In genomic region chr16:87436225-87437172, GRCh38 we compare ENCODE assay signal across 10 cellular contexts. TPM values are rescaled to one million over a fixed set of nuclear protein-coding genes. Genes with fewer than 3 reads are reported as not detected.
DNase-seq lines count a peak whose midpoint lies in the region; ATAC-seq, FAIRE-seq and TF ChIP-seq lines count a peak whose summit lies in the region.
"Had no signal": no experiment of that assay in that cellular context is flagged by ENCODE, and none has a peak within 500 bp of the region (broad histone marks: within the 10 kb centered on the region; RNA-seq: fewer than 3 reads in every experiment).

No MANE protein-coding gene starts in this region.

- FAIRE-seq in D721Med (lab: Jason Lieb, UNC) = no peak

- no peak for TF ChIP-seq POLR2A in esophagus muscularis mucosa (IDR thresholded peaks at IDR 0.05; ENCODE audit: low read depth)
- TF ChIP-seq POLR2A in ovary (IDR thresholded peaks at IDR 0.05) = peak; percentile 22

- TF ChIP-seq EP300 in esophagus muscularis mucosa (IDR thresholded peaks at IDR 0.05) (no peak), ovary (IDR thresholded peaks at IDR 0.05) (no peak)

- no peaks in the 10 kb centered on the region for H3K36me3 ChIP-seq in ACC112 (ENCODE audit: insufficient read depth, low read length)
- H3K36me3 ChIP-seq in RWPE2 (ENCODE audit: low read depth) = peaks cover 3% of the 10 kb centered on the region; the same call in 1 of the 2 replicates
- H3K36me3 ChIP-seq in esophagus muscularis mucosa = peaks cover 0 to 14% (median 13%) of the 10 kb centered on the region in 4 donors
- no peaks in the 10 kb centered on the region for H3K36me3 ChIP-seq in ovary
- H3K36me3 ChIP-seq in HAP-1 (replicated peaks) = no peaks in the 10 kb centered on the region

- peaks cover 28% of the 10 kb centered on the region for H3K4me1 ChIP-seq in ACC112 (ENCODE audit: control insufficient read depth, insufficient read depth, low read length, unreplicated experiment)
- peaks cover 21% of the 10 kb centered on the region for H3K4me1 ChIP-seq in RWPE2 (ENCODE audit: insufficient read depth, poor library complexity, severe bottlenecking)
- peaks cover 23 to 43% (median 34%) of the 10 kb centered on the region in 4 donors for H3K4me1 ChIP-seq in esophagus muscularis mucosa
- H3K4me1 ChIP-seq in ovary (ENCODE audit: insufficient read depth) = peaks cover 8% of the 10 kb centered on the region
- no peaks in the 10 kb centered on the region for H3K4me1 ChIP-seq in HAP-1

- no peak overlapping the region for H2AFZ ChIP-seq in ACC112 (ENCODE audit: low read length, unreplicated experiment)

- H3K27me3 ChIP-seq in ACC112 (ENCODE audit: insufficient read depth, low read length) (no peaks in the 10 kb centered on the region), RWPE2 (ENCODE audit: insufficient read depth, poor library complexity, severe bottlenecking) (no peaks in the 10 kb centered on the region), esophagus muscularis mucosa (no peaks in the 10 kb centered on the region), ovary (no peaks in the 10 kb centered on the region), HAP-1 (ENCODE audit: low read depth) (no peaks in the 10 kb centered on the region)

- H3K4me3 ChIP-seq in ACC112 (ENCODE audit: low read depth, low read length) (peak overlapping the region; percentile 50), RWPE2 (ENCODE audit: severe bottlenecking) (no peak overlapping the region), esophagus muscularis mucosa (peak overlapping the region in 3 of 4 donors; percentile 19 to 27 (median 19)), ovary (no peak overlapping the region), HAP-1 (no peak overlapping the region)

- 66% methylated on average over 29 of the region's 29 CpGs for WGBS in esophagus muscularis mucosa
- 23 to 34% (median 28%) methylated on average over 29 of the region's 29 CpGs for WGBS in ovary, 3 donors

- peaks cover 24% of the 10 kb centered on the region for H3K79me2 ChIP-seq in ACC112 (ENCODE audit: control insufficient read depth, insufficient read depth, low read length, unreplicated experiment)

- in situ Hi-C loops in HAP-1 (cut with MboI; ENCODE audit: low sequenced_read_pairs) = no loop called here

- H3K9me3 ChIP-seq in RWPE2 (ENCODE audit: severe bottlenecking) = no peaks in the 10 kb centered on the region
- no peaks in the 10 kb centered on the region for H3K9me3 ChIP-seq in esophagus muscularis mucosa
- no peaks in the 10 kb centered on the region for H3K9me3 ChIP-seq in ovary
- no peaks in the 10 kb centered on the region for H3K9me3 ChIP-seq in HAP-1

- intact Hi-C loops in esophagus muscularis mucosa (cut with DNase I) = no loop called here
- intact Hi-C loops in ovary (cut with DNase I) = loop anchor here in 1 of 4 donors (10.0 kb wide), 1 partner anchor 58 kb away; the partner anchor contains the start of gene ZCCHC14

- DNase-seq in RWPE2 (ENCODE audit: low spot score) (no peak), esophagus muscularis mucosa (ENCODE audit: extremely low spot score) (no peak), ovary (peak; percentile 57 to 79 (median 63)), D721Med (ENCODE audit: insufficient read length, low spot score) (no peak), HAP-1 (ENCODE audit: low spot score in 2 of 2) (no peak)
- DNase-seq: DND-41, NCI-H2029 treated with DMSO at 0.1 percent for 48 hours had no signal

- peak; percentile 35 for ATAC-seq in RWPE2 (ENCODE audit: low read depth)
- no peak for ATAC-seq in GM21381 (IDR thresholded peaks at IDR 0.05; ENCODE audit: unreplicated experiment)
- no peak for ATAC-seq in GM19452 (IDR thresholded peaks at IDR 0.05; ENCODE audit: unreplicated experiment)

- H3K27ac ChIP-seq in ACC112 (ENCODE audit: low read depth, low read length) = peak overlapping the region; percentile 73
- peak overlapping the region; percentile 65 for H3K27ac ChIP-seq in RWPE2 (ENCODE audit: poor library complexity, severe bottlenecking)
- H3K27ac ChIP-seq in esophagus muscularis mucosa (replicated peaks in 1 of 4) = peak overlapping the region; percentile 54 to 74 (median 60)
- H3K27ac ChIP-seq in ovary = peak overlapping the region; percentile 14 to 39

- no peak for TF ChIP-seq CTCF in RWPE2 (IDR thresholded peaks at IDR 0.05; ENCODE audit: poor library complexity, severe bottlenecking)
- TF ChIP-seq CTCF in esophagus muscularis mucosa (IDR thresholded peaks at IDR 0.05) = no peak
- no peak for TF ChIP-seq CTCF in ovary (IDR thresholded peaks at IDR 0.05)
- TF ChIP-seq CTCF in D721Med (IDR thresholded peaks at IDR 0.05; ENCODE audit: insufficient read depth, missing control alignments) = no peak

RNA-seq across cellular contexts. Expression of gene MAP1LC3B, which starts 44.4 kb away (rescaled TPM):
- total RNA-seq in esophagus muscularis mucosa (10 to 100 TPM; 49.4 to 70.6 (median 57.9) TPM), ovary (10 to 100 TPM; 32.9 to 54.6 (median 42.9) TPM)
- 100 to 1,000 TPM in 1 of 2 donors, 10 to 100 TPM in 1; 47.9 to 110 TPM for polyA plus RNA-seq in ovary

RNA-seq across cellular contexts. Expression of gene FBXO31, which starts 52.9 kb away (rescaled TPM):
- total RNA-seq in esophagus muscularis mucosa (100 to 1,000 TPM in 2 of 4 donors, 10 to 100 TPM in 2; 68.8 to 173 (median 102) TPM), ovary (10 to 100 TPM; 54.1 to 74.5 (median 61.2) TPM)
- polyA plus RNA-seq in ovary = 10 to 100 TPM; 25.0 to 39.8 TPM

RNA-seq across cellular contexts. Expression of gene ZCCHC14, which starts 56.3 kb away (rescaled TPM):
- total RNA-seq in esophagus muscularis mucosa = 10 to 100 TPM; 12.9 to 24.7 (median 18.6) TPM
- total RNA-seq in ovary = 10 to 100 TPM; 16.1 to 37.6 (median 32.2) TPM
- 10 to 100 TPM; 16.3 to 18.3 TPM for polyA plus RNA-seq in ovary

Comparison
In these comparisons a context has a peak if more than half of its experiments do, and no peak if none do; other contexts are left out.
1. H3K4me3 ChIP-seq: peak in ACC112 (single experiment) and esophagus muscularis mucosa (3 of 4); none in RWPE2 (single experiment), ovary (single experiment) and HAP-1 (single experiment).
2. DNase-seq: peak in ovary (5 of 5); none in RWPE2 (single experiment), esophagus muscularis mucosa (single experiment), D721Med (single experiment) and HAP-1 (0 of 2).
3. Peak in every context shown above with its lines, with median percentiles within 50 percentile points of each other: H3K27ac ChIP-seq.